24 cellular contexts compared by ENCODE assay signal in genomic region chr4:71045256-71045655, GRCh38.
"Had no signal": no experiment of that assay in that cellular context is flagged by ENCODE, and none has a peak within 500 bp of the region (broad histone marks: within the 10 kb centered on the region; RNA-seq: fewer than 3 reads in every experiment).

No MANE protein-coding gene starts in this region.

- H3K9me3 ChIP-seq: esophagus muscularis mucosa had no signal

- H3K4me3 Mint-ChIP-seq: immature natural killer cell, mesothelial cell of epicardium, naive B cell had no signal

- H3K4me3 ChIP-seq: coronary artery, dorsolateral prefrontal cortex, esophagus muscularis mucosa, gastroesophageal sphincter, heart left ventricle, hepatocyte, left lung, lower lobe of right lung, mucosa of descending colon had no signal

- ATAC-seq: foreskin keratinocyte, gastroesophageal sphincter, heart left ventricle, left cardiac atrium, left lung, left ventricle myocardium superior, lower lobe of right lung, mucosa of descending colon had no signal

- H3K4me2 ChIP-seq: hepatocyte had no signal

- H3K79me2 ChIP-seq: hepatocyte had no signal

- H3K4me1 ChIP-seq: esophagus muscularis mucosa, foreskin keratinocyte, gastroesophageal sphincter, heart left ventricle, left lung, lower lobe of right lung had no signal

- FAIRE-seq: colon, endothelial cell of umbilical vein, frontal cortex had no signal

- H3K4me1 Mint-ChIP-seq: mesothelial cell of epicardium, naive B cell had no signal

- DNase-seq: dermis blood vessel endothelial cell; dorsolateral prefrontal cortex; effector CD4-positive, alpha-beta T cell; effector memory CD4-positive, alpha-beta T cell; foreskin keratinocyte; heart left ventricle; hypothalamus; immature natural killer cell; islet precursor cell; left cardiac atrium; left lung; left ventricle myocardium superior; lower lobe of right lung; mesenchymal stem cell; mucosa of descending colon; naive B cell had no signal

- H3K27me3 ChIP-seq: dorsolateral prefrontal cortex, esophagus muscularis mucosa, foreskin keratinocyte, gastroesophageal sphincter, heart left ventricle, hepatocyte, left lung had no signal

- H3K27ac ChIP-seq: coronary artery, dorsolateral prefrontal cortex, esophagus muscularis mucosa, foreskin keratinocyte, gastroesophageal sphincter, heart left ventricle, hepatocyte, left lung, lower lobe of right lung had no signal

- H2AFZ ChIP-seq: hepatocyte had no signal

- H3K36me3 ChIP-seq: esophagus muscularis mucosa, gastroesophageal sphincter, heart left ventricle, left lung, lower lobe of right lung had no signal

- H3K27ac Mint-ChIP-seq: immature natural killer cell, mesothelial cell of epicardium had no signal

- H3K27me3 Mint-ChIP-seq: naive B cell had no signal
